ENCODE assay signal across 8 cellular contexts in the genomic region with DNA sequence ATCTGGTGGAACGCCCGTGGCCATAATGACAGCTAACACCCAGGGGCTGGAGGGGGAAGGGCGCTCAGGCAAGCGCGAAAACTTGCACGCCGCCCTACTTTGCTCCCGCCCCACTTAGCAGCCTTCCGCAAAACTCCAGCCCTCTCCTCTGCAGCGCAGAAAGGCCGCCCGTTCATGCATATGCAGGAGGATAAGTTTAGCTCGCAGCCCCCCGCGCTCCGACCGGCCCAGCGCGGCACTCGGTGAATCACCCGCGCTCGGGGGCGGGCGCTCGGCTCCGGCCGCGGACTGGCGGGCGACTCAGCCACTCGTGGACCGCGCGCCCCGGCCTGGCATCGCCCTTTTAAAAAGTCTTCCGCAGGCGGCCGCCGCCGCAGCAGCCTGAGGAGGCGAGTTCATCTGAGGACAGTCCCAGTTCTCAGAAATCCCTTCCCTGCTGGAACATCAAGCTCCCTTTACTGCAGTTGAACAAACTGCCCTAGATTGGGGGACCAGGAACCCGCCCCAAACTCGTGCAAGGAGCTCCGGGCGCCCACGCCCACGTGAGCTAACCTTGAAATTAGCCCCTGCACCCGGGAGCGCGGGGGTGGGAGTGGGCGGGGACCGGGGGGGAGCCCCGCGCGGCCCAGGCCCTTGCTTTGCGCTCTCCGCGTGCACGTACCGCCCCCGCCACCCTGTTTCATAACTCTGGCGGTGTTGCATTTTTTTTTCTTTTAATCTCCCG. TPM values are rescaled to one million over a fixed set of nuclear protein-coding genes. Genes with fewer than 3 reads are reported as not detected.
A peak's percentile ranks its signal among the peaks of the same experiment; 100 is the strongest.
DNase-seq lines count a peak whose midpoint lies in the region; ATAC-seq, FAIRE-seq and TF ChIP-seq lines count a peak whose summit lies in the region.

No MANE protein-coding gene starts in this region.

- ATAC-seq in HG02623 (IDR thresholded peaks at IDR 0.05; ENCODE audit: unreplicated experiment) (peak; percentile 49), Right ventricle myocardium inferior (peak; percentile 69), pancreas (peak; percentile 49 to 64 (median 56))

- H3K9me3 ChIP-seq in pancreas (no peaks in the 10 kb centered on the region), tibial artery (no peaks in the 10 kb centered on the region)

- FAIRE-seq in pancreas (lab: Jason Lieb, UNC): no peak

- no peak for TF ChIP-seq CTCF in pancreas (IDR thresholded peaks at IDR 0.05)
- peak in 1 of 2 experiments; percentile 23 for TF ChIP-seq CTCF in tibial artery (IDR thresholded peaks at IDR 0.05)

- intact Hi-C loops in Right ventricle myocardium inferior (cut with DNase I) (loop anchor here (1.0 kb wide), 3 partner anchors 51 to 182 kb away; no protein-coding TSS in a partner anchor), pancreas (cut with DNase I) (loop anchor here in 1 of 3 donors (5.0 kb wide), 1 partner anchor 58 kb away; no protein-coding TSS in a partner anchor), tibial artery (cut with DNase I; ENCODE audit: low total_unique reads) (no loop called here)

- 0% methylated on average over 54 to 65 of the region's 65 CpGs for whole genome bisulfite sequencing in pancreas, 2 donors

- peaks cover 17 to 32% (median 27%) of the 10 kb centered on the region in 3 donors for H3K4me1 ChIP-seq in pancreas
- H3K4me1 ChIP-seq in tibial artery: peaks cover 0 to 67% (median 43%) of the 10 kb centered on the region in 4 donors

- H3K36me3 ChIP-seq in pancreas (no peaks in the 10 kb centered on the region), tibial artery (no peaks in the 10 kb centered on the region)

- H3K27ac ChIP-seq in pancreas (peak overlapping the region; percentile 97 to 100 (median 100)), tibial artery (peak overlapping the region; percentile 100)

- DNase-seq in NCI-H1105 treated with DMSO at 0.1 percent for 48 hours (lab: John Stamatoyannopoulos, UW) (peak; percentile 74), SKM-1 (lab: John Stamatoyannopoulos, UW; ENCODE audit: unreplicated experiment) (peak; percentile 80), Right ventricle myocardium inferior (ENCODE audit: missing footprints) (peak; percentile 99), pancreas (peak; percentile 93 to 97 (median 96)), tibial artery (peak; percentile 98 to 100)
- DNase-seq in activated naive CD8-positive, alpha-beta T cell treated with anti-CD3 and anti-CD28 coated beads, Interleukin-2, amount 50 U/mL, for 16 hours (ENCODE audit: low read depth, low spot score): peak; percentile 77

- H3K27me3 ChIP-seq in pancreas: no peaks in the 10 kb centered on the region
- peaks cover 0 to 2% of the 10 kb centered on the region in 2 donors for H3K27me3 ChIP-seq in tibial artery

- H3K4me3 ChIP-seq in GM08714 (ENCODE audit: low read length) (peak overlapping the region; percentile 61; the same call in 1 of the 2 replicates), pancreas (peak overlapping the region; percentile 7 to 50 (median 36)), tibial artery (peak overlapping the region; percentile 54 to 61)

RNA-seq across cellular contexts. Expression of a gene that starts 4.5 kb away (rescaled TPM):
- total RNA-seq in Right ventricle myocardium inferior: 52.6 TPM
- total RNA-seq in pancreas: 10 to 100 TPM in 5 of 6 donors, 1 to 10 TPM in 1; 8.4 to 32.8 (median 18.1) TPM
- 10 to 100 TPM in 1 of 2 donors, 1 to 10 TPM in 1; 9.0 to 16.2 TPM for polyA plus RNA-seq in pancreas

Comparison
In these comparisons a context has a peak if more than half of its experiments do, and no peak if none do; other contexts are left out.
1. Peak in every context shown above with its lines: DNase-seq, ATAC-seq, H3K4me3 ChIP-seq and H3K27ac ChIP-seq.